Comparison of ENCODE assay signal across 8 cellular contexts in the genomic region with DNA sequence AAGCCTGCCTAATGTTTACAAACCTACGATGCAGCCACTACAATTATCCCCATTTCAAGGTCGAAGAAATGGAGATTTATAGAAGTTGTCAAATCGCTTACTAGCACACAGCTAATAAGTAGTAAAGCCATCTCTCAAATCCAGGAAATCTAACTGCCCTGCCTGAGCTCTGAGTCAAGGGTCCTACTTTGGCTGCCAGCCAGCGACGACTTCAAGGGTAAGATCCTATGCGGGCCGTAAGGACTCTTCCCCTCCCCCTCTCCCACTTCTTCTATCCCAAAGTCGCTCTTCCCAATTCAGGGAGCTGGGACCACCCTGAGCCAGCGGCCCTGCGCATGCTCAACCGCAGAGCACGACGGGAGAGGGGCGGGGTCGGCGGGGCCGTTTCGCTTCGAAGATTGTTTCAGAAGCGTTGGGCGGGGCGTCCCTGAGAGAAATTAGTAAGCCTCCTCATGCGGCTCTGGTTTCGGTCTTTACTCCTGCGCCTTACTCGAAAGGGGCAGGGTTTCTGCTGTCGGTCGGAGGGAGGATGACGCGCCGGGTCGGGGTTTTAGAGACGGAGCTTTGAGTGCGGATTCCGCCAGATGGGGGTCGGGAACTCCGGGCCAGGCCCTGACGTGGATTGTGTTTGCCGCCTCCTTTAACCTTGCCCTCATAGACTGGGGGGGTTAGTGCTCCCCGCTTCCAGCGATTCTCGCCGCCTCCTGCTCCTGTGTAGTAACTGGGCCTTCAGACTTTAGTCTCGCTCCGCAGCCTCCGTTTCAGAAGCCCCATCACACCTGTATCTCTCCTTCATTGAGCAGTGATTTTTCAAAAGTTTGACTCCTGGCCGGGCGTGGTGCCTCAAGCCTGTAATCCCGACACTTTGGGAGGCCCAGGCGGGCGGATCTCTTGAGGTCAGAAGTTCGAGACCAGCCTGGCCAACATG. TPM values are rescaled to one million over a fixed set of nuclear protein-coding genes. Genes with fewer than 3 reads are reported as not detected.
DNase-seq lines count a peak whose midpoint lies in the region; ATAC-seq, FAIRE-seq and TF ChIP-seq lines count a peak whose summit lies in the region.

A gene (plus strand): TSS at position 383 of the 928 bp plus-strand sequence. CDS start 14,603 bp downstream, outside the sequence.

- no peaks in the 10 kb centered on the region for H3K9me3 Mint-ChIP-seq in central memory CD8-positive, alpha-beta T cell

- H3K9ac ChIP-seq in keratinocyte (ENCODE audit: control insufficient read depth, extremely low read depth, insufficient read depth, low read length): peak within 1 kb of the TSS; percentile 92

- peaks cover 27% of the 10 kb centered on the region for H3K27me3 Mint-ChIP-seq in central memory CD8-positive, alpha-beta T cell

- peak within 1 kb of the TSS; percentile 87 for H3K27ac ChIP-seq in keratinocyte (ENCODE audit: control insufficient read depth, insufficient read depth, low read length)

- dilution Hi-C loops in keratinocyte (cut with MboI; ENCODE audit: extremely low pct_ligation_motif_present, low sequenced_read_pairs): no loop called here

- no peaks in the 10 kb centered on the region for H4K20me1 ChIP-seq in keratinocyte (ENCODE audit: control insufficient read depth, extremely low read depth, insufficient read depth, low read length)

- H3K36me3 Mint-ChIP-seq in central memory CD8-positive, alpha-beta T cell (ENCODE audit: insufficient read depth): peaks cover 9% of the 10 kb centered on the region

- no peaks in the 10 kb centered on the region for H3K9me1 ChIP-seq in keratinocyte (ENCODE audit: control insufficient read depth, extremely low read depth, insufficient read depth, low read length)

- peak within 1 kb of the TSS; percentile 96 for H3K4me3 Mint-ChIP-seq in central memory CD8-positive, alpha-beta T cell

- ATAC-seq in GM18867 (IDR thresholded peaks at IDR 0.05; ENCODE audit: unreplicated experiment): peak; percentile 92
- peak; percentile 95 for ATAC-seq in HG03108 (IDR thresholded peaks at IDR 0.05; ENCODE audit: unreplicated experiment)
- ATAC-seq in central memory CD8-positive, alpha-beta T cell (replicated peaks; ENCODE audit: extremely low read depth, poor library complexity, severe bottlenecking): peak; percentile 89

- no peak for TF ChIP-seq CTCF in keratinocyte (optimal IDR thresholded peaks at IDR 0.05 in 1 of 3, IDR thresholded peaks at IDR 0.05 in 1 of 3, conservative IDR thresholded peaks at IDR 0.05 in 1 of 3; ENCODE audit: extremely low read depth in 1 of 3, insufficient read depth in 2 of 3, low read length in 3 of 3)

- H3K27me3 ChIP-seq in keratinocyte (ENCODE audit: control insufficient read depth, extremely low read depth, insufficient read depth, low read length): no peaks in the 10 kb centered on the region

- H3K9me3 ChIP-seq in keratinocyte (ENCODE audit: control insufficient read depth, low read depth, low read length): no peaks in the 10 kb centered on the region

- peaks cover 44% of the 10 kb centered on the region for H3K79me2 ChIP-seq in keratinocyte (ENCODE audit: control insufficient read depth, insufficient read depth, low read length)

- H3K27ac Mint-ChIP-seq in central memory CD8-positive, alpha-beta T cell (ENCODE audit: low read depth): peak within 1 kb of the TSS; percentile 96

- peak within 1 kb of the TSS; percentile 91 for H2AFZ ChIP-seq in keratinocyte (ENCODE audit: control insufficient read depth, low read length)

- no peaks in the 10 kb centered on the region for H3K36me3 ChIP-seq in keratinocyte (ENCODE audit: control insufficient read depth in 2 of 2, extremely low read depth in 1 of 2, insufficient read depth in 2 of 2, low read length in 2 of 2)

- DNase-seq in ACHN: peak; percentile 86
- peak; percentile 76 for DNase-seq in NCI-H2196 (lab: John Stamatoyannopoulos, UW; ENCODE audit: unreplicated experiment)
- peak; percentile 70 for DNase-seq in activated CD4-positive, CD25-positive, alpha-beta regulatory T cell treated with anti-CD3 and anti-CD28 coated beads, Interleukin-2, amount 50 U/mL, for 16 hours (ENCODE audit: low read depth, low spot score)
- DNase-seq in central memory CD8-positive, alpha-beta T cell (ENCODE audit: low spot score in 2 of 2): peak; percentile 54 to 67
- DNase-seq in keratinocyte (ENCODE audit: low read depth, low spot score): peak; percentile 35
- DNase-seq in stimulated activated CD4-positive, alpha-beta T cell treated with anti-CD3 and anti-CD28 coated beads, Interleukin-12 subunit alpha, Interleukin-12 subunit beta, amount 100 ng/mL, for 48 hours (ENCODE audit: low read depth in 2 of 3, low spot score in 1 of 3): peak; percentile 80 to 86 (median 84)

- peak within 1 kb of the TSS; percentile 96 for H3K4me2 ChIP-seq in keratinocyte (ENCODE audit: control insufficient read depth, extremely low read depth, insufficient read depth, low read depth, low read length)

- no peak for FAIRE-seq in keratinocyte (lab: Jason Lieb, UNC)

- peaks cover 20% of the 10 kb centered on the region for H3K4me1 ChIP-seq in keratinocyte (ENCODE audit: control insufficient read depth, extremely low read depth, insufficient read depth, low read length)

- peak within 1 kb of the TSS; percentile 83 to 86 (median 84) for H3K4me3 ChIP-seq in keratinocyte (ENCODE audit: control insufficient read depth in 2 of 3, extremely low read depth in 1 of 3, insufficient read depth in 2 of 3, low read depth in 1 of 3, low read length in 3 of 3)

- H3K4me1 Mint-ChIP-seq in central memory CD8-positive, alpha-beta T cell: peaks cover 38% of the 10 kb centered on the region

- in situ Hi-C loops in ACHN (cut with HindIII; ENCODE audit: low pct_ligation_motif_present, low pct_unique_long_range_greater_than_20kb, low sequenced_read_pairs): no loop called here

RNA-seq across cellular contexts. Expression of the gene that starts here (rescaled TPM):
- 12.0 to 21.2 TPM (median 19.4 TPM) in 3 replicates for polyA plus RNA-seq in keratinocyte
- 5.8 TPM for polyA plus RNA-seq in keratinocyte (2011; ENCODE audit: low read depth)
- 5.3 and 14.4 TPM in 2 replicates for polyA plus RNA-seq in keratinocyte (2011; cell fraction: cytosol; rRNA removed)
- 28.8 and 31.5 TPM in 2 replicates for polyA plus RNA-seq in keratinocyte (2011; cell fraction: nucleus; rRNA removed)
- polyA plus RNA-seq in keratinocyte (2012; ENCODE audit: low replicate concordance): 6.3 and 9.5 TPM in 2 replicates
- polyA minus RNA-seq in keratinocyte: 9.9 to 65.0 TPM (median 54.6 TPM) in 3 replicates
- polyA minus RNA-seq in keratinocyte (2011; cell fraction: cytosol; rRNA and poly(A)+ RNA removed): 15.7 TPM
- polyA minus RNA-seq in keratinocyte (2011; cell fraction: nucleus; rRNA and poly(A)+ RNA removed): 34.9 and 60.3 TPM in 2 replicates

Comparison
In these comparisons a context has a peak if more than half of its experiments do, and no peak if none do; other contexts are left out.
1. Peak in every context shown above with its lines: DNase-seq, ATAC-seq, H3K4me3 ChIP-seq and H3K27ac ChIP-seq.
2. DNase-seq: peak in every context shown above with its lines; median percentile 86 in ACHN; 84 in stimulated activated CD4-positive, alpha-beta T cell treated with anti-CD3 and anti-CD28 coated beads, Interleukin-12 subunit alpha, Interleukin-12 subunit beta, amount 100 ng/mL, for 48 hours; 76 in NCI-H2196; 70 in activated CD4-positive, CD25-positive, alpha-beta regulatory T cell treated with anti-CD3 and anti-CD28 coated beads, Interleukin-2, amount 50 U/mL, for 16 hours; 60 in central memory CD8-positive, alpha-beta T cell; 35 in keratinocyte.